26 cellular contexts compared by ENCODE assay signal in genomic region chr11:124748100-124748418, GRCh38. TPM values are rescaled to one million over a fixed set of nuclear protein-coding genes. Genes with fewer than 3 reads are reported as not detected.
DNase-seq lines count a peak whose midpoint lies in the region; ATAC-seq, FAIRE-seq and TF ChIP-seq lines count a peak whose summit lies in the region.
"Had no signal": no experiment of that assay in that cellular context is flagged by ENCODE, and none has a peak within 500 bp of the region (broad histone marks: within the 10 kb centered on the region; RNA-seq: fewer than 3 reads in every experiment).

No MANE protein-coding gene starts in this region.

- no peak overlapping the region for H3K9ac ChIP-seq in astrocyte (ENCODE audit: low read length)

- no peak overlapping the region for H2AFZ ChIP-seq in astrocyte (ENCODE audit: low read depth, low read length)

- peaks cover 14% of the 10 kb centered on the region for H3K4me1 Mint-ChIP-seq in astrocyte (ENCODE audit: low read depth, unreplicated experiment)
- H3K4me1 Mint-ChIP-seq in type B pancreatic cell (ENCODE audit: unreplicated experiment) = peaks cover 10% of the 10 kb centered on the region

- peak; percentile 17 for DNase-seq in GM13977 (ENCODE audit: low spot score)
- no peak for DNase-seq in astrocyte (ENCODE audit: low read depth)
- no peak for DNase-seq in lower lobe of right lung
- DNase-seq in type B pancreatic cell (ENCODE audit: extremely low spot score, unreplicated experiment) = no peak
- no peak for DNase-seq in stimulated activated naive CD4-positive, alpha-beta T cell (lab: John Stamatoyannopoulos, UW)
- DNase-seq in midbrain (lab: John Stamatoyannopoulos, UW) = no peak
- DNase-seq: activated CD8-positive, alpha-beta T cell treated with anti-CD3 and anti-CD28 coated beads, Interleukin-2, amount 10 ng/mL, durations not matched to agents 7 days and 5 days; activated T-cell treated with anti-CD3 and anti-CD28 coated beads, Interleukin-2, amount 50 U/mL, for 24 hours; BE2C; DMS 273 treated with DMSO at 0.1 percent for 48 hours; foreskin keratinocyte; GDM1; NCI-H1436; NCI-H82; occipital lobe; SJCRH30; stimulated activated CD4-positive, alpha-beta T cell treated with anti-CD3 and anti-CD28 coated beads, Interleukin-12 subunit alpha, Interleukin-12 subunit beta, amount 100 ng/mL, for 4 hours; stimulated activated CD8-positive, alpha-beta memory T cell treated with anti-CD3 and anti-CD28 coated beads, Interleukin-4, amount 100 ng/mL, for 48 hours had no signal

- intact Hi-C loops in lower lobe of right lung (cut with DNase I) = loop anchor here (10.0 kb wide), 1 partner anchor 73 kb away; the partner anchor contains the start of genes SIAE and SPA17

- H3K4me3 ChIP-seq in astrocyte (ENCODE audit: insufficient read depth, low read depth, low read length) = no peak overlapping the region
- no peak overlapping the region for H3K4me3 ChIP-seq in lower lobe of right lung
- H3K4me3 ChIP-seq: SJCRH30, suprapubic skin had no signal

- H3K4me3 Mint-ChIP-seq in astrocyte (ENCODE audit: unreplicated experiment) = no peak overlapping the region
- H3K4me3 Mint-ChIP-seq in type B pancreatic cell = peak overlapping the region; percentile 59
- H3K4me3 Mint-ChIP-seq: activated T-cell treated with anti-CD3 and anti-CD28 coated beads, Interleukin-2, amount 50 U/mL, for 24 hours had no signal

- H3K27ac Mint-ChIP-seq in astrocyte (ENCODE audit: unreplicated experiment) (no peak overlapping the region), type B pancreatic cell (peak overlapping the region; percentile 93)
- H3K27ac Mint-ChIP-seq: activated CD8-positive, alpha-beta T cell treated with anti-CD3 and anti-CD28 coated beads, Interleukin-2, amount 10 ng/mL, durations not matched to agents 7 days and 5 days; activated naive CD4-positive, alpha-beta T cell treated with anti-CD3 and anti-CD28 coated beads, Interleukin-2, amount 50 U/mL, for 72 hours; activated T-cell treated with anti-CD3 and anti-CD28 coated beads, Interleukin-2, amount 50 U/mL, for 24 hours; T-helper 1 cell treated with Interleukin-12 subunit alpha and Interleukin-12 subunit beta and Interleukin-4 antibody, amounts not matched to agents 30 μg/mL and 1 μg/mL, for 36 hours had no signal

- H3K36me3 Mint-ChIP-seq in astrocyte (ENCODE audit: low read depth, unreplicated experiment) (peaks cover 4% of the 10 kb centered on the region), type B pancreatic cell (peaks cover 8% of the 10 kb centered on the region)
- H3K36me3 Mint-ChIP-seq: activated naive CD4-positive, alpha-beta T cell treated with anti-CD3 and anti-CD28 coated beads, Interleukin-2, amount 50 U/mL, for 72 hours had no signal

- peaks cover 33% of the 10 kb centered on the region for H3K4me1 ChIP-seq in astrocyte (ENCODE audit: insufficient read depth, low read length)
- peaks cover 55% of the 10 kb centered on the region for H3K4me1 ChIP-seq in lower lobe of right lung
- H3K4me1 ChIP-seq: BE2C, foreskin keratinocyte, SJCRH30 had no signal

- no peaks in the 10 kb centered on the region for H4K20me1 ChIP-seq in astrocyte (ENCODE audit: insufficient read depth, low read length)

- in situ Hi-C loops in GM13977 (cut with MboI; ENCODE audit: low pct_unique_long_range_greater_than_20kb, low sequenced_read_pairs, unreplicated experiment) = no loop called here

- H3K27me3 ChIP-seq in astrocyte (ENCODE audit: insufficient read depth, low read length) (peaks cover 10% of the 10 kb centered on the region), lower lobe of right lung (ENCODE audit: low read depth) (no peaks in the 10 kb centered on the region)
- H3K27me3 ChIP-seq: SJCRH30 had no signal

- no peak for FAIRE-seq in astrocyte (lab: Jason Lieb, UNC)
- FAIRE-seq: colon had no signal

- no peaks in the 10 kb centered on the region for H3K9me3 ChIP-seq in astrocyte (ENCODE audit: insufficient read depth, low read depth, low read length)
- no peaks in the 10 kb centered on the region for H3K9me3 ChIP-seq in lower lobe of right lung
- H3K9me3 ChIP-seq: BE2C, SJCRH30, suprapubic skin had no signal

- no peak for TF ChIP-seq CTCF in GM13977 (IDR thresholded peaks at IDR 0.05; ENCODE audit: extremely low read depth, insufficient read depth, missing control alignments)
- no peak for TF ChIP-seq CTCF in astrocyte (IDR thresholded peaks at IDR 0.05; ENCODE audit: insufficient read depth, low read depth, low read length)
- no peak for TF ChIP-seq CTCF in lower lobe of right lung (IDR thresholded peaks at IDR 0.05)
- no peak for TF ChIP-seq CTCF in type B pancreatic cell (conservative IDR thresholded peaks at IDR 0.05)

- H3K9me3 Mint-ChIP-seq in astrocyte (ENCODE audit: unreplicated experiment) (peaks cover 3% of the 10 kb centered on the region), type B pancreatic cell (no peaks in the 10 kb centered on the region)
- H3K9me3 Mint-ChIP-seq: activated naive CD4-positive, alpha-beta T cell treated with anti-CD3 and anti-CD28 coated beads, Interleukin-2, amount 50 U/mL, for 72 hours; activated T-cell treated with anti-CD3 and anti-CD28 coated beads, Interleukin-2, amount 50 U/mL, for 24 hours; IgD-negative memory B cell; T-helper 1 cell treated with Interleukin-12 subunit alpha and Interleukin-12 subunit beta and Interleukin-4 antibody, amounts not matched to agents 30 μg/mL and 1 μg/mL, for 36 hours had no signal

- ATAC-seq in lower lobe of right lung (no peak), HG02678 (IDR thresholded peaks at IDR 0.05; ENCODE audit: unreplicated experiment) (no peak)
- ATAC-seq: activated CD8-positive, alpha-beta T cell treated with anti-CD3 and anti-CD28 coated beads, Interleukin-2, amount 10 ng/mL, durations not matched to agents 7 days and 5 days; activated naive CD4-positive, alpha-beta T cell treated with anti-CD3 and anti-CD28 coated beads, Interleukin-2, amount 50 U/mL, for 72 hours; foreskin keratinocyte had no signal

- H3K36me3 ChIP-seq in astrocyte (ENCODE audit: insufficient read depth, low read length) (no peaks in the 10 kb centered on the region), lower lobe of right lung (peaks cover 7% of the 10 kb centered on the region)
- H3K36me3 ChIP-seq: BE2C, SJCRH30, suprapubic skin had no signal

- peaks cover 70% of the 10 kb centered on the region for H3K27me3 Mint-ChIP-seq in astrocyte (ENCODE audit: low read depth, unreplicated experiment)
- H3K27me3 Mint-ChIP-seq in type B pancreatic cell = peaks cover 85% of the 10 kb centered on the region

- H3K79me2 ChIP-seq in astrocyte (ENCODE audit: insufficient read depth, low read length) = no peaks in the 10 kb centered on the region

- H3K27ac ChIP-seq in astrocyte (ENCODE audit: low read depth, low read length) = no peak overlapping the region
- H3K27ac ChIP-seq in lower lobe of right lung = peak overlapping the region; percentile 80
- H3K27ac ChIP-seq: foreskin keratinocyte, HL-60, SJCRH30, suprapubic skin had no signal

- H3K4me2 ChIP-seq in astrocyte (ENCODE audit: low read length) = peak overlapping the region; percentile 58

RNA-seq across cellular contexts. Expression of gene VSIG2, which starts 4.0 kb away (rescaled TPM):
- 0.18 TPM in 1 of 2 replicates, not detected in the other for total RNA-seq in astrocyte
- total RNA-seq in lower lobe of right lung = 30.5 TPM
- 8.7 and 14.8 TPM in 2 replicates for total RNA-seq in type B pancreatic cell (ENCODE audit: low replicate concordance)
- total RNA-seq: activated CD8-positive, alpha-beta T cell treated with anti-CD3 and anti-CD28 coated beads, Interleukin-2, amount 10 ng/mL, durations not matched to agents 7 days and 5 days; activated naive CD4-positive, alpha-beta T cell treated with anti-CD3 and anti-CD28 coated beads, Interleukin-2, amount 50 U/mL, for 72 hours; foreskin keratinocyte; MCF 10A; occipital lobe; SJCRH30 had no signal

RNA-seq across cellular contexts. Expression of gene NRGN, which starts 8.3 kb away (rescaled TPM):
- total RNA-seq in astrocyte (1.5 and 1.7 TPM in 2 replicates), lower lobe of right lung (99.1 TPM), type B pancreatic cell (ENCODE audit: low replicate concordance) (3.6 and 17.3 TPM in 2 replicates)

RNA-seq across cellular contexts. Expression of gene ESAM, which starts 14.0 kb away (rescaled TPM):
- total RNA-seq in astrocyte (9.4 and 22.0 TPM in 2 replicates), lower lobe of right lung (131 TPM), type B pancreatic cell (ENCODE audit: low replicate concordance) (3.6 and 3.7 TPM in 2 replicates)
- total RNA-seq: foreskin keratinocyte had no signal

RNA-seq across cellular contexts. Expression of gene MSANTD2, which starts 52.1 kb away (rescaled TPM):
- total RNA-seq in astrocyte (13.7 and 18.7 TPM in 2 replicates), lower lobe of right lung (15.4 TPM), type B pancreatic cell (ENCODE audit: low replicate concordance) (13.2 and 27.4 TPM in 2 replicates)
